Comparison of ENCODE assay signal across 9 cellular contexts in the genomic region with DNA sequence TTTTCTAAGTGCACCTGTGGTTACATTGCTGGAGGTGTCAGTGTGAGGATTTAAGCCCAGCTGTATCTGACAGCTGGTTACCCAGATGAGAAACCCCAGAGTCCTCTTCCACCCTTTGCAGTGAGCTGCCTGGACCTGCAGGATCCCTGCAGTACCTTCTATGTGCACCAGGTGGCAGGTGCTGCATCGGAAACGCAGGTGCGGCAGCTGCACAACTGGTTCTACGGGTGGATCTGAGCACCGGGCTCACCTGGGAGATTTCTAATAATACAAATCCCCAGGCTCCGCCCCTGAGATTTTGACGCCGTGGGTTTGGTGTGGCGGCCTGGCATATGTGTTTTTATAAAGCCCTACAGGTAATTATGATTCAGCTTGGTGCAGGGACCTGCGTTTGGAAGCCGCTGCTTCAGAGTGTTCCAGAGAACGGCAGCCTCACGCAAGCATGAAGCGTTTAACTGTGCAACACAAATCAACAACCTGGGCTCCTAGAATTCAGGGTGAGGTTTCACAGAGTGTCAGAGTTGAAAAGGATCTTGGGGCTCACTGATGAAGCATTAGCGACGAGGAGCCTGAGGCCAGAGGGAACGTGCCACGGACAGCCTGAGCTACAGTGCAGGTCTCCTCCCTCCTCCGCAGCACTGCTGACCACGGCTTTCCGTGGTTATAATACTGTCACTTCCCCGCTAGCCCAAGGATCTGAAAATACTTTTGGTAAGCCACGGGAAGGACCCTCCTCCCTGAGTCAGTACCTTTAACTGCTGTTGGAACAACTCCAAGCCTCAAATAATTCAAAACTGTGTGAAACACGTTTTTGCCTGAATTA.
DNase-seq lines count a peak whose midpoint lies in the region; ATAC-seq and TF ChIP-seq lines count a peak whose summit lies in the region.
"Had no signal": no experiment of that assay in that cellular context is flagged by ENCODE, and none has a peak within 500 bp of the region (broad histone marks: within the 10 kb centered on the region; RNA-seq: fewer than 3 reads in every experiment).

No MANE protein-coding gene starts in this region.

- DNase-seq in SIG-M5 treated with dmso at 0.1 percent for 504 hours (lab: John Stamatoyannopoulos, UW; ENCODE audit: unreplicated experiment) = peak; percentile 45
- DNase-seq in SIG-M5 (lab: John Stamatoyannopoulos, UW) = no peak
- peak; percentile 56 for DNase-seq in NCI-H1694 treated with DMSO at 0.1 percent for 48 hours (lab: John Stamatoyannopoulos, UW)
- DNase-seq in UCSD-AML1 (lab: John Stamatoyannopoulos, UW; ENCODE audit: unreplicated experiment) = peak; percentile 36
- DNase-seq in brain microvascular endothelial cell = peak; percentile 43
- peak; percentile 82 to 93 for DNase-seq in left colon
- DNase-seq in stimulated activated CD4-positive, alpha-beta T cell treated with anti-CD3 and anti-CD28 coated beads, TNF-alpha, amount 100 ng/mL, for 48 hours (ENCODE audit: low read depth in 3 of 3) = peak; percentile 53 to 57 (median 56)

- intact Hi-C loops in left colon (cut with DNase I, micrococcal nuclease) = no loop called here

- no peak overlapping the region for H3K27ac ChIP-seq in brain microvascular endothelial cell
- H3K27ac ChIP-seq: BLaER1 had no signal

- H3K36me3 ChIP-seq in brain microvascular endothelial cell (replicated peaks) = no peaks in the 10 kb centered on the region
- H3K36me3 ChIP-seq: BLaER1 had no signal

- H3K4me3 ChIP-seq in brain microvascular endothelial cell (ENCODE audit: low read depth, low read length) = no peak overlapping the region
- H3K4me3 ChIP-seq: BLaER1 had no signal

- no peaks in the 10 kb centered on the region for H3K27me3 ChIP-seq in brain microvascular endothelial cell (replicated peaks)
- H3K27me3 ChIP-seq: BLaER1 had no signal

- ATAC-seq in HG02938 (IDR thresholded peaks at IDR 0.05; ENCODE audit: unreplicated experiment) (peak; percentile 98), left colon (peak; percentile 94)

- peak; percentile 90 for TF ChIP-seq CTCF in brain microvascular endothelial cell (IDR thresholded peaks at IDR 0.05; ENCODE audit: low read depth, low read length, missing control alignments)

- in situ Hi-C loops in brain microvascular endothelial cell (cut with HindIII; ENCODE audit: low pct_ligation_motif_present, low sequenced_read_pairs) = no loop called here
